ENCODE assay signal across 16 cellular contexts in genomic region chr2:190993292-190993643, GRCh38. TPM values are rescaled to one million over a fixed set of nuclear protein-coding genes. Genes with fewer than 3 reads are reported as not detected.
DNase-seq lines count a peak whose midpoint lies in the region; ATAC-seq, FAIRE-seq and TF ChIP-seq lines count a peak whose summit lies in the region.
"Had no signal": no experiment of that assay in that cellular context is flagged by ENCODE, and none has a peak within 500 bp of the region (broad histone marks: within the 10 kb centered on the region; RNA-seq: fewer than 3 reads in every experiment).

No MANE protein-coding gene starts in this region.

- H3K9ac ChIP-seq in GM12878 (ENCODE audit: control insufficient read depth, insufficient read depth, low read length): no peak overlapping the region

- CTCF ChIA-PET in Panc1 (lab: Charles Lee): no interaction called here
- CTCF ChIA-PET in GM12878 (lab: Yijun Ruan, JAX): interaction anchor here (1.3 to 1.4 kb wide), 2 partner anchors 10 to 11 kb away, joined by 4 to 5 read pairs; no protein-coding TSS in a partner anchor

- peak overlapping the region; percentile 22 to 37 for H3K27ac Mint-ChIP-seq in activated naive CD4-positive, alpha-beta T cell treated with anti-CD3 and anti-CD28 coated beads, Interleukin-2, amount 50 U/mL, for 72 hours
- H3K27ac Mint-ChIP-seq in naive thymus-derived CD8-positive, alpha-beta T cell: peak overlapping the region in 8 of 10 donors; percentile 10 to 78 (median 28)
- H3K27ac Mint-ChIP-seq: HFFc6 had no signal

- intact Hi-C loops in Panc1 (cut with micrococcal nuclease; ENCODE audit: unreplicated experiment): no loop called here
- intact Hi-C loops in GM12878 (cut with micrococcal nuclease; ENCODE audit: unreplicated experiment): no loop called here

- H3K27ac ChIP-seq in Panc1 (ENCODE audit: low read length) (no peak overlapping the region), GM12878 (ENCODE audit: control insufficient read depth, insufficient read depth) (no peak overlapping the region)
- H3K27ac ChIP-seq: Peyer's patch had no signal

- DNase-seq in activated naive CD4-positive, alpha-beta T cell treated with anti-CD3 and anti-CD28 coated beads, Interleukin-2, amount 50 U/mL, for 72 hours (ENCODE audit: low spot score in 2 of 2): no peak
- DNase-seq in activated naive CD4-positive, alpha-beta T cell treated with anti-CD3 and anti-CD28 coated beads, Interleukin-2, amount 50 U/mL, for 16 hours: no peak
- DNase-seq in Panc1 (ENCODE audit: low read depth, low spot score): no peak
- no peak for DNase-seq in GM12878 (ENCODE audit: low read depth, low spot score)
- DNase-seq in naive thymus-derived CD8-positive, alpha-beta T cell: no peak
- no peak for DNase-seq in NCI-H774 (lab: John Stamatoyannopoulos, UW)
- no peak for DNase-seq in NCI-H510A treated with DMSO at 0.1 percent for 48 hours (lab: John Stamatoyannopoulos, UW)
- DNase-seq in cerebellum (ENCODE audit: low spot score): no peak
- DNase-seq: COR-L47, DMS153, HFFc6, KG1, NCI-H1048, NCI-H82, Peyer's patch, Right ventricle myocardium superior had no signal

- H3K4me1 ChIP-seq in Panc1 (ENCODE audit: control insufficient read depth, insufficient read depth, low read length): no peaks in the 10 kb centered on the region
- peaks cover 2% of the 10 kb centered on the region; the same call in 1 of the 2 replicates for H3K4me1 ChIP-seq in GM12878 (ENCODE audit: control insufficient read depth, insufficient read depth, low read length)
- H3K4me1 ChIP-seq: Peyer's patch had no signal

- RAD21 ChIA-PET in GM12878 (lab: Charles Lee; ENCODE audit: unreplicated experiment): interaction anchor here (0.9 kb wide), 1 partner anchor 36 kb away, joined by 3 read pairs; no protein-coding TSS in a partner anchor

- TF ChIP-seq RAD21 in GM12878 (IDR thresholded peaks at IDR 0.05; ENCODE audit: insufficient read depth, low read depth, low read length): no peak

- peaks cover 14 to 16% of the 10 kb centered on the region in 2 donors for H3K9me3 Mint-ChIP-seq in activated naive CD4-positive, alpha-beta T cell treated with anti-CD3 and anti-CD28 coated beads, Interleukin-2, amount 50 U/mL, for 72 hours
- H3K9me3 Mint-ChIP-seq in naive thymus-derived CD8-positive, alpha-beta T cell: no peaks in the 10 kb centered on the region
- H3K9me3 Mint-ChIP-seq: HFFc6 had no signal

- no peak for FAIRE-seq in GM12878 (lab: Jason Lieb, UNC)

- BruUV-seq in Panc1 (replicated peaks; lab: Mats Ljungman, UMichigan) (TSS peak; percentile 30), GM12878 (replicated peaks; lab: Mats Ljungman, UMichigan) (TSS peak; percentile 18)

- peaks cover 8% of the 10 kb centered on the region; the same call in 1 of the 2 replicates for H3K79me2 ChIP-seq in GM12878 (ENCODE audit: control insufficient read depth, insufficient read depth, low read length)

- TF ChIP-seq CTCF in Panc1 (IDR thresholded peaks at IDR 0.05) (no peak), GM12878 (IDR thresholded peaks at IDR 0.05 in 2 of 3, conservative IDR thresholded peaks at IDR 0.05 in 1 of 3; ENCODE audit: control insufficient read depth in 2 of 3, extremely low read depth in 1 of 3, insufficient read depth in 1 of 3, low read depth in 3 of 3, low read length in 3 of 3) (no peak)

- H3K9me3 ChIP-seq in Panc1 (ENCODE audit: control insufficient read depth, insufficient read depth, low read depth, low read length) (no peaks in the 10 kb centered on the region), GM12878 (replicated peaks; ENCODE audit: control insufficient read depth, insufficient read depth, low read length) (peaks cover 3% of the 10 kb centered on the region; the same call in 2 of the 3 replicates)
- H3K9me3 ChIP-seq: Peyer's patch had no signal

- in situ Hi-C loops in Panc1 (cut with HindIII; ENCODE audit: low pct_unique_long_range_greater_than_20kb, low sequenced_read_pairs): no loop called here
- in situ Hi-C loops in GM12878 (cut with MboI): no loop called here

- peaks cover 10% of the 10 kb centered on the region for H4K20me1 ChIP-seq in GM12878 (ENCODE audit: control insufficient read depth, insufficient read depth)

- peaks cover 23 to 74% (median 43%) of the 10 kb centered on the region in 4 donors for H3K4me1 Mint-ChIP-seq in naive thymus-derived CD8-positive, alpha-beta T cell

- no peak overlapping the region for H3K4me2 ChIP-seq in GM12878 (ENCODE audit: control insufficient read depth, insufficient read depth)

- no peak overlapping the region for H3K4me3 ChIP-seq in Panc1 (ENCODE audit: low read depth in 2 of 2, low read length in 2 of 2)
- no peak overlapping the region for H3K4me3 ChIP-seq in GM12878
- H3K4me3 ChIP-seq: Peyer's patch had no signal

- ATAC-seq in activated naive CD4-positive, alpha-beta T cell treated with anti-CD3 and anti-CD28 coated beads, Interleukin-2, amount 50 U/mL, for 72 hours: no peak
- ATAC-seq in Panc1 (no peak), GM12878 (no peak)
- ATAC-seq in naive thymus-derived CD8-positive, alpha-beta T cell: no peak

- peaks cover 51% of the 10 kb centered on the region for H3K36me3 ChIP-seq in Panc1 (ENCODE audit: control insufficient read depth, insufficient read depth, low read length)
- peaks cover 44 to 71% of the 10 kb centered on the region in 2 experiments for H3K36me3 ChIP-seq in GM12878 (ENCODE audit: control insufficient read depth in 2 of 2, insufficient read depth in 2 of 2, low read length in 1 of 2)

- H3K4me3 Mint-ChIP-seq in naive thymus-derived CD8-positive, alpha-beta T cell: no peak overlapping the region
- H3K4me3 Mint-ChIP-seq: HFFc6 had no signal

- H2AFZ ChIP-seq in GM12878 (ENCODE audit: control insufficient read depth, low read depth, low read length): no peak overlapping the region

- TF ChIP-seq EP300 in GM12878 (IDR thresholded peaks at IDR 0.05; ENCODE audit: borderline replicate concordance in 1 of 2, control insufficient read depth in 1 of 2, low read depth in 2 of 2, low read length in 2 of 2): no peak

- H3K27me3 ChIP-seq in Panc1 (ENCODE audit: control insufficient read depth, insufficient read depth, low read length) (no peaks in the 10 kb centered on the region), GM12878 (replicated peaks in 1 of 2; ENCODE audit: control insufficient read depth in 2 of 2, insufficient read depth in 2 of 2, low read length in 1 of 2) (no peaks in the 10 kb centered on the region)
- H3K27me3 ChIP-seq: Peyer's patch had no signal

- SMC1A ChIA-PET in GM12878 (lab: Charles Lee; ENCODE audit: uncharacterized antibody, unreplicated experiment): interaction anchor here (2.3 kb wide), 1 partner anchor 12 kb away, joined by 7 read pairs; no protein-coding TSS in a partner anchor

- TF ChIP-seq POLR2A in GM12878 (IDR thresholded peaks at IDR 0.05; ENCODE audit: low read depth, low read length): peak; percentile 36; the same call in 1 of the 2 replicates

- WGBS in GM12878 (ENCODE audit: insufficient coverage, insufficient replicate concordance, low lambda C conversion rate, missing lambda C conversion rate): 99% methylated on average over 6 of the region's 6 CpGs

- peaks cover 54 to 91% of the 10 kb centered on the region in 2 donors for H3K36me3 Mint-ChIP-seq in activated naive CD4-positive, alpha-beta T cell treated with anti-CD3 and anti-CD28 coated beads, Interleukin-2, amount 50 U/mL, for 72 hours
- H3K36me3 Mint-ChIP-seq in naive thymus-derived CD8-positive, alpha-beta T cell: peaks cover 23 to 99% (median 69%) of the 10 kb centered on the region in 3 donors

- POLR2A ChIA-PET in Panc1 (lab: Charles Lee) (no interaction called here), GM12878 (lab: Charles Lee) (interaction anchor here (0.7 to 1.5 kb wide), 2 partner anchors 9 to 941 kb away, joined by 4 read pairs; no protein-coding TSS in a partner anchor)
- POLR2A ChIA-PET in naive thymus-derived CD8-positive, alpha-beta T cell (lab: Charles Lee): interaction anchor here (1.7 kb wide), 1 partner anchor 19 kb away, joined by 5 read pairs; no protein-coding TSS in a partner anchor

- H3K27me3 Mint-ChIP-seq in naive thymus-derived CD8-positive, alpha-beta T cell: no peaks in the 10 kb centered on the region

RNA-seq across cellular contexts. Expression of gene STAT1, which starts 20.7 kb away (rescaled TPM):
- total RNA-seq in activated naive CD4-positive, alpha-beta T cell treated with anti-CD3 and anti-CD28 coated beads, Interleukin-2, amount 50 U/mL, for 72 hours: 100 to 1,000 TPM; 230 to 510 TPM
- total RNA-seq in Panc1 (2021; ENCODE audit: unreplicated experiment) (73.4 TPM), GM12878 (2014; rRNA removed) (266 and 304 TPM in 2 replicates), GM12878 (2014; rRNA removed; fragmentation: Illumina TruSeq; extraction: Trizol) (249 and 277 TPM in 2 replicates), GM12878 (2021) (309 and 336 TPM in 2 replicates), cerebellum (24.7 TPM)
- 51.6 TPM for polyA plus RNA-seq in Panc1 (2012; ENCODE audit: insufficient read length)
- total RNA-seq in GM12878 (2013; cell fraction: nucleolus; rRNA removed): 234 and 236 TPM in 2 replicates
- polyA plus RNA-seq in GM12878 (2011; ENCODE audit: low read depth): 185 TPM
- polyA plus RNA-seq in GM12878 (2011; rRNA removed) (398 and 422 TPM in 2 replicates), GM12878 (2014; fragmentation: Illumina TruSeq; extraction: Trizol) (337 and 410 TPM in 2 replicates), GM12878 (2014; fragmentation: Nextera tagmentation; extraction: Ambion mirVana) (100 to 1,000 TPM in 1 of 2 experiments, 10 to 100 TPM in 1; 81.8 to 102 TPM), GM12878 (2014; rRNA removed) (243 and 305 TPM in 2 replicates), GM12878 (2016; fragmentation: Nextera tagmentation; extraction: Ambion mirVana) (100 to 1,000 TPM; 318 to 326 TPM)
- polyA plus RNA-seq in GM12878 (2011; cell fraction: cytosol; rRNA removed): 272 and 306 TPM in 2 replicates
- polyA plus RNA-seq in GM12878 (2011; cell fraction: nucleus; rRNA removed): 395 and 414 TPM in 2 replicates
- 237 and 268 TPM in 2 replicates for polyA plus RNA-seq in GM12878 (2012)
- 452 and 493 TPM in 2 replicates for polyA minus RNA-seq in GM12878 (2011; rRNA and poly(A)+ RNA removed)
- 179 and 200 TPM in 2 replicates for polyA minus RNA-seq in GM12878 (2011; cell fraction: cytosol; rRNA and poly(A)+ RNA removed)
- 391 and 520 TPM in 2 replicates for polyA minus RNA-seq in GM12878 (2011; cell fraction: nucleus; rRNA and poly(A)+ RNA removed)
- 10 to 100 TPM; 62.8 to 74.9 TPM for total RNA-seq in naive thymus-derived CD8-positive, alpha-beta T cell
- polyA plus RNA-seq in naive thymus-derived CD8-positive, alpha-beta T cell: 100 to 1,000 TPM; 154 to 231 (median 217) TPM
